8 cellular contexts compared by ENCODE assay signal in the genomic region with DNA sequence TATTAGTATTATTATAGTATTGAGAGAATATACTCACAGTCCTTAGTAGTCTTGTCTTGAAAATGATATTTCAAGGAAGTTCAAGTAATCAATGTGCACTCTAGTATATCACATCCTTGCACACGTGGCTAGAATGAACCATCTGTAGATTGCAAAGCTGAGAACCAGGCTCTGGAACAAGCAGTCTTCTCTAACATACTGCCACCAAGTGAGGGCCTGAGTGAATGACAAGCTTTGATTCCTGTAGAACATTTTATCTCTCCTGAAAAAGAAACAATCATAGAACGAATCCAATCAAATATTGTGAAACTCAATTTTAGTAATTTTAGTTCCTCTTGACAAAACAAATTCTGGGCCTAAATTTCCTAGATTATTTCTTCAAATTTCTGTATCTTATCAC. TPM values are rescaled to one million over a fixed set of nuclear protein-coding genes. Genes with fewer than 3 reads are reported as not detected.
DNase-seq lines count a peak whose midpoint lies in the region; FAIRE-seq and TF ChIP-seq lines count a peak whose summit lies in the region.

No MANE protein-coding gene starts in this region.

- no peaks in the 10 kb centered on the region for H3K36me3 ChIP-seq in Karpas-422 (ENCODE audit: insufficient read depth, low read length)

- no peak overlapping the region for H3K27ac ChIP-seq in Karpas-422 (ENCODE audit: low read length)

- H3K79me2 ChIP-seq in Karpas-422 (ENCODE audit: low read length): no peaks in the 10 kb centered on the region

- H3K9me2 ChIP-seq in Karpas-422 (replicated peaks; ENCODE audit: insufficient read depth, low read length): no peaks in the 10 kb centered on the region

- H3K4me3 ChIP-seq in Karpas-422 (ENCODE audit: low read length) (no peak overlapping the region), astrocyte of the spinal cord (ENCODE audit: low read depth, low read length) (no peak overlapping the region)

- no peaks in the 10 kb centered on the region for H3K9me3 ChIP-seq in Karpas-422 (ENCODE audit: low read length)

- TF ChIP-seq CTCF in astrocyte of the spinal cord (IDR thresholded peaks at IDR 0.05; ENCODE audit: low read depth, low read length): peak; percentile 52

- in situ Hi-C loops in astrocyte of the spinal cord (cut with HindIII; ENCODE audit: low sequenced_read_pairs): no loop called here

- no peaks in the 10 kb centered on the region for H3K4me1 ChIP-seq in Karpas-422 (ENCODE audit: low read length)

- no peak for FAIRE-seq in GM12892 (lab: Jason Lieb, UNC)

- no peak overlapping the region for H2AFZ ChIP-seq in Karpas-422 (ENCODE audit: low read length)

- no peak overlapping the region for H3K4me2 ChIP-seq in Karpas-422 (ENCODE audit: low read depth, low read length, poor library complexity, severe bottlenecking)

- no peaks in the 10 kb centered on the region for H4K20me1 ChIP-seq in Karpas-422 (ENCODE audit: insufficient read depth, low read depth, low read length)

- H3K9ac ChIP-seq in Karpas-422 (ENCODE audit: low read length): no peak overlapping the region

- TF ChIP-seq POLR2A in GM12892 (IDR thresholded peaks at IDR 0.05; ENCODE audit: low read depth, low read length): no peak

- peak; percentile 46 for DNase-seq in NCI-H345 (lab: John Stamatoyannopoulos, UW)
- no peak for DNase-seq in NCI-H345 treated with DMSO at 0.1 percent for 48 hours (lab: John Stamatoyannopoulos, UW; ENCODE audit: unreplicated experiment)
- peak; percentile 65 for DNase-seq in Karpas-422
- DNase-seq in astrocyte of the spinal cord (ENCODE audit: low read depth, low spot score): peak; percentile 12
- DNase-seq in renal cortical epithelial cell (ENCODE audit: low read depth): peak; percentile 29
- DNase-seq in GM12892 (ENCODE audit: insufficient read length): no peak
- DNase-seq in C1 segment of cervical spinal cord (lab: John Stamatoyannopoulos, UW): no peak
- no peak for DNase-seq in activated CD4-positive, CD25-positive, alpha-beta regulatory T cell treated with anti-CD3 and anti-CD28 coated beads, Interleukin-2, amount 50 U/mL, for 72 hours

- H3K27me3 ChIP-seq in Karpas-422 (ENCODE audit: low read length): no peaks in the 10 kb centered on the region

RNA-seq across cellular contexts. Expression of a gene that starts 55.3 kb away (rescaled TPM):
- total RNA-seq in Karpas-422 (2014; rRNA removed; shearing (Covaris generic); ENCODE audit: low replicate concordance): not detected in 2 replicates
- not detected in 2 replicates for total RNA-seq in renal cortical epithelial cell
- not detected for polyA plus RNA-seq in GM12892 (2012; ENCODE audit: missing spikeins)

Comparison
In these comparisons a context has a peak if more than half of its experiments do, and no peak if none do; other contexts are left out.
1. DNase-seq: peak in NCI-H345 (single experiment), Karpas-422 (single experiment), astrocyte of the spinal cord (single experiment) and renal cortical epithelial cell (single experiment); none in NCI-H345 treated with DMSO at 0.1 percent for 48 hours (single experiment), GM12892 (single experiment), C1 segment of cervical spinal cord (0 of 14) and activated CD4-positive, CD25-positive, alpha-beta regulatory T cell treated with anti-CD3 and anti-CD28 coated beads, Interleukin-2, amount 50 U/mL, for 72 hours (single experiment).